12 cellular contexts compared by ENCODE assay signal in the genomic region with DNA sequence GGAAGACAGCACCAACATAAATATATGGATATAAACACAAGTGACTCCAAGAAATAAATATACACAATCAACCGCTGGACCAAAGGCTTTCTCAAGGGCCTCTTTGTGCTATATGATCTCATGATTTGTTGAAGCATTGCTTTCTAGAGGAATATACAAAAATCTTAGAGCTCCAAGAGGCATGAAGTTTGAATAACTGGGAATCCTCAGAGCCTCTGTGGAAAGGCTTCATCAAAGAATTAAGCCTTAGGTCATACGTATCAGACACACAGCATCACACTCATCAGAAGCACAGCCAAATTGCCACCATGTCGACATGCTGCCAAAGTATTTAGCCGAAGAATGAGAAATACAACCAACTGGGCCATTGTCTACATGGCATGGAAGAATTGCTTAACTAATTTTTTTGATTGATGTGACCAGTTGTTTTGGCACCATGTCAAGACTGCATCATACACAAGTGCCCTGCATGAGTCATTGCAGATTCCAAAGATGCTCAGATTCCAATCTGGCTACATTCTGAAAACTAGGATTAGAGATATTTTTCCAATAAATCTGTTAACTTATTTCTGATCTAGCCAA.
DNase-seq lines count a peak whose midpoint lies in the region; ATAC-seq, FAIRE-seq and TF ChIP-seq lines count a peak whose summit lies in the region.
"Had no signal": no experiment of that assay in that cellular context is flagged by ENCODE, and none has a peak within 500 bp of the region (broad histone marks: within the 10 kb centered on the region; RNA-seq: fewer than 3 reads in every experiment).

No MANE protein-coding gene starts in this region.

- H3K36me3 ChIP-seq in mesendoderm (ENCODE audit: control insufficient read depth, insufficient read depth, low read length): no peaks in the 10 kb centered on the region
- H3K36me3 ChIP-seq in osteoblast (ENCODE audit: insufficient read depth, low read length): no peaks in the 10 kb centered on the region
- H3K36me3 ChIP-seq: lower lobe of right lung had no signal

- DNase-seq in AG10803 (ENCODE audit: low read depth) (peak; percentile 88), HTR-8/SVneo (ENCODE audit: insufficient read length, low spot score) (peak; percentile 45), astrocyte of the cerebellum (ENCODE audit: low read depth) (peak; percentile 66), kidney tubule cell (ENCODE audit: low spot score) (peak; percentile 79), mesendoderm (no peak), osteoblast (ENCODE audit: insufficient read length, low spot score, missing footprints) (no peak)
- DNase-seq: activated CD4-positive, alpha-beta T cell treated with anti-CD3 and anti-CD28 coated beads, Interleukin-2, amount 50 U/mL, for 48 hours; lower lobe of right lung; NCI-H2029; right cardiac atrium had no signal

- no peak overlapping the region for H2AK5ac ChIP-seq in mesendoderm (ENCODE audit: low read length)

- H3K9ac ChIP-seq in mesendoderm (ENCODE audit: low read length): no peak overlapping the region

- no peaks in the 10 kb centered on the region for H3K79me1 ChIP-seq in mesendoderm (ENCODE audit: low read length)

- H3K4me1 ChIP-seq in mesendoderm (ENCODE audit: control insufficient read depth, low read depth, low read length) (no peaks in the 10 kb centered on the region), osteoblast (ENCODE audit: insufficient read depth, low read length) (peaks cover 6% of the 10 kb centered on the region)
- H3K4me1 ChIP-seq: lower lobe of right lung had no signal

- H3K4me3 ChIP-seq in AG10803 (ENCODE audit: low read length): no peak overlapping the region
- no peak overlapping the region for H3K4me3 ChIP-seq in astrocyte of the cerebellum (ENCODE audit: low read depth, low read length)
- no peak overlapping the region for H3K4me3 ChIP-seq in mesendoderm (ENCODE audit: low read length)
- no peak overlapping the region for H3K4me3 ChIP-seq in osteoblast (ENCODE audit: insufficient read depth, low read length)
- H3K4me3 ChIP-seq: lower lobe of right lung had no signal

- no peak for ATAC-seq in HG02623 (IDR thresholded peaks at IDR 0.05; ENCODE audit: unreplicated experiment)
- no peak for ATAC-seq in GM21576 (IDR thresholded peaks at IDR 0.05; ENCODE audit: unreplicated experiment)
- ATAC-seq: lower lobe of right lung, right cardiac atrium had no signal

- no peak overlapping the region for H3K23ac ChIP-seq in mesendoderm (ENCODE audit: low read length)

- FAIRE-seq in HTR-8/SVneo (lab: Jason Lieb, UNC): peak; percentile 86

- H3K27ac ChIP-seq in mesendoderm (ENCODE audit: low read depth, low read length): no peak overlapping the region
- no peak overlapping the region for H3K27ac ChIP-seq in osteoblast (ENCODE audit: low read depth, low read length)
- H3K27ac ChIP-seq: lower lobe of right lung had no signal

- no CpG with 5 or more reads among the region's 4 CpGs for WGBS in mesendoderm (ENCODE audit: extremely low coverage, insufficient coverage, low lambda C conversion rate)

- H3K79me2 ChIP-seq in mesendoderm (ENCODE audit: control insufficient read depth, insufficient read depth, low read length) (no peaks in the 10 kb centered on the region), osteoblast (ENCODE audit: insufficient read depth, low read length) (no peaks in the 10 kb centered on the region)

- no peak overlapping the region for H2BK15ac ChIP-seq in mesendoderm (replicated peaks; ENCODE audit: low read depth)

- no peak overlapping the region for H3K56ac ChIP-seq in mesendoderm (ENCODE audit: low read length)

- H3K18ac ChIP-seq in mesendoderm (ENCODE audit: low read length): no peak overlapping the region

- no peak overlapping the region for H2BK5ac ChIP-seq in mesendoderm (ENCODE audit: low read length)

- H4K20me1 ChIP-seq in osteoblast (ENCODE audit: insufficient read depth, low read length): no peaks in the 10 kb centered on the region

- no peak overlapping the region for H3K4ac ChIP-seq in mesendoderm (ENCODE audit: low read depth, low read length)

- no peaks in the 10 kb centered on the region for H3K27me3 ChIP-seq in mesendoderm (ENCODE audit: insufficient read depth, low read length, poor library complexity)
- H3K27me3 ChIP-seq in osteoblast (ENCODE audit: insufficient read depth, low read length): no peaks in the 10 kb centered on the region

- TF ChIP-seq CTCF in AG10803 (conservative IDR thresholded peaks at IDR 0.05; ENCODE audit: low read length): no peak
- no peak for TF ChIP-seq CTCF in astrocyte of the cerebellum (IDR thresholded peaks at IDR 0.05; ENCODE audit: low read depth, low read length, missing control alignments)
- no peak for TF ChIP-seq CTCF in osteoblast (IDR thresholded peaks at IDR 0.05; ENCODE audit: extremely low read depth, low read depth, low read length)

- H2BK120ac ChIP-seq in mesendoderm (ENCODE audit: low read depth, low read length): no peak overlapping the region

- H3K9me3 ChIP-seq in osteoblast (ENCODE audit: low read depth, low read length): no peaks in the 10 kb centered on the region
- H3K9me3 ChIP-seq: lower lobe of right lung had no signal

- H4K5ac ChIP-seq in mesendoderm (ENCODE audit: low read length): no peak overlapping the region

- no peak overlapping the region for H4K8ac ChIP-seq in mesendoderm (ENCODE audit: low read depth, low read length)

- no peak overlapping the region for H2AFZ ChIP-seq in osteoblast (ENCODE audit: low read length)

- in situ Hi-C loops in astrocyte of the cerebellum (cut with HindIII; ENCODE audit: low sequenced_read_pairs): no loop called here

- H3K4me2 ChIP-seq in mesendoderm (ENCODE audit: low read length) (no peak overlapping the region), osteoblast (ENCODE audit: insufficient read depth, low read length) (no peak overlapping the region)

Comparison
In these comparisons a context has a peak if more than half of its experiments do, and no peak if none do; other contexts are left out.
1. DNase-seq: peak in AG10803 (single experiment), HTR-8/SVneo (single experiment), astrocyte of the cerebellum (single experiment) and kidney tubule cell (single experiment); none in mesendoderm (single experiment) and osteoblast (single experiment).